Comparison of ENCODE assay signal across 16 cellular contexts in the genomic region with DNA sequence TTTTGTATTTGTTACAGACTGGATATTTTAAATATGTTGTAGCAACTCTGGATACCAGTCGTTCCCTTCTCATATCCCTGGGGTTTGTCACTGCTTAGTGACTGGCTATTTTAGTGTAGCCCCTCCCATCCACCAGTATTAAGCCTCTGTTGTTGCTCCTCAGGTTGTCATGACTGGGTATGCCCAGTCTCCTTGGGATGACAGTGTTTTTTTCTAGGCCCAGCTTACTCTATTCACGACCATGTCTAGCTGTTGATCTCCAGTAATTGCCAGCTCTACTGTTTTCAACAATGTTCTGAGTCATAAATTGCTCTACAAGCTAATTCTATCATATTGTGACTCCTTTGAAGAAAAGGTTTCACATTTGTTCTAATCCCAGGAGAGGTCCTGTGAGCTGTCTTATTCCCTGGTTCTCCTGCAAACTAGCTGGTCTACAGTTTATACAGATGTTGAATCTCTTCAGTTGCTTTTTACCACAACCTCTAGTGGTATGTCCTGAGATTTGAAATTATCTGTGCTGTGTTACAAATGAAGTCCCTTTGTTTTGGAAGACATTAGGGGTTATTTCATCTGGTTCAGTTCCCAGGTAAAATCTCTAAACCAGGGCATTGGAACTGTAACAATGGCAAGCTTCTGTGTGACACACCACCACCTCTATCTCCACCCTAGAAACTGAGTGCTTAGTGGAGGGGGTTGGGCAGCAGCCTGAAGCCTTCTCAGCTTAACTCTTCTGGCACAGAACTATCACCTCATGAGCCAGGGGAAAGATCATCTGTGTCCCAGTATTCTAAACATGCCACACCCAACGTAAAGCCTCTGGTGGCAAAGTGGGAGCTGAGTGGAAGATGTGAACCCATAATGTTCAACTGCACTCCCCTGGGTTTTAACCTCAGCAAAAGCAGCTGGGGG.
DNase-seq lines count a peak whose midpoint lies in the region; ATAC-seq, FAIRE-seq and TF ChIP-seq lines count a peak whose summit lies in the region.
"Had no signal": no experiment of that assay in that cellular context is flagged by ENCODE, and none has a peak within 500 bp of the region (broad histone marks: within the 10 kb centered on the region; RNA-seq: fewer than 3 reads in every experiment).

No MANE protein-coding gene starts in this region.

- H3K4me1 ChIP-seq in CD4-positive, alpha-beta memory T cell (ENCODE audit: insufficient read depth, low read length): no peaks in the 10 kb centered on the region
- H3K4me1 ChIP-seq: A549 had no signal

- no peak overlapping the region for H3K27ac ChIP-seq in CD4-positive, alpha-beta memory T cell (ENCODE audit: low read depth, low read length)
- H3K27ac ChIP-seq: A549, RWPE1 had no signal

- no peaks in the 10 kb centered on the region for H3K27me3 Mint-ChIP-seq in activated T-helper 17 cell treated with anti-CD3 and anti-CD28 coated beads, Interleukin-2, amount 50 U/mL, for 72 hours
- peaks cover 7% of the 10 kb centered on the region for H3K27me3 Mint-ChIP-seq in glutamatergic neuron (ENCODE audit: unreplicated experiment)
- peaks cover 0 to 1% of the 10 kb centered on the region in 2 donors for H3K27me3 Mint-ChIP-seq in CD4-positive, alpha-beta memory T cell

- no peak overlapping the region for H3K4me3 ChIP-seq in CD4-positive, alpha-beta memory T cell (ENCODE audit: low read length in 2 of 2)
- H3K4me3 ChIP-seq: A549, HAP-1 had no signal

- DNase-seq in left ventricle myocardium superior (no peak), Right ventricle myocardium inferior (ENCODE audit: missing footprints) (no peak), glutamatergic neuron (no peak), AG08396 (ENCODE audit: low spot score) (no peak), NOMO-1 treated with dmso at 0.1 percent for 144 hours (lab: John Stamatoyannopoulos, UW; ENCODE audit: unreplicated experiment) (no peak), D721Med (ENCODE audit: insufficient read length, low spot score) (no peak)
- no peak for DNase-seq in CD4-positive, alpha-beta memory T cell
- DNase-seq: AML-193, NCI-H1436 treated with DMSO at 0.1 percent for 48 hours, NCI-H2081 treated with DMSO at 0.1 percent for 48 hours, NCI-H2227 treated with DMSO at 0.1 percent for 48 hours, NCI-H526 had no signal

- no peak overlapping the region for H3K4me3 Mint-ChIP-seq in activated T-helper 17 cell treated with anti-CD3 and anti-CD28 coated beads, Interleukin-2, amount 50 U/mL, for 72 hours
- no peak overlapping the region for H3K4me3 Mint-ChIP-seq in glutamatergic neuron (ENCODE audit: unreplicated experiment)
- peak overlapping the region in 1 of 8 donors; percentile 22 for H3K4me3 Mint-ChIP-seq in CD4-positive, alpha-beta memory T cell

- H3K36me3 Mint-ChIP-seq in activated T-helper 17 cell treated with anti-CD3 and anti-CD28 coated beads, Interleukin-2, amount 50 U/mL, for 72 hours (ENCODE audit: low read depth): peaks cover 3% of the 10 kb centered on the region
- peaks cover 20% of the 10 kb centered on the region for H3K36me3 Mint-ChIP-seq in glutamatergic neuron (ENCODE audit: unreplicated experiment)
- peaks cover 11 to 23% of the 10 kb centered on the region in 2 donors for H3K36me3 Mint-ChIP-seq in CD4-positive, alpha-beta memory T cell

- ATAC-seq in left ventricle myocardium superior (peak; percentile 42), Right ventricle myocardium inferior (no peak)
- peak; percentile 52 for ATAC-seq in activated T-helper 17 cell treated with anti-CD3 and anti-CD28 coated beads, Interleukin-2, amount 50 U/mL, for 72 hours (replicated peaks)
- ATAC-seq: A549 had no signal

- no peaks in the 10 kb centered on the region for H3K27me3 ChIP-seq in CD4-positive, alpha-beta memory T cell (ENCODE audit: insufficient read depth, low read length)

- POLR2A ChIA-PET in CD4-positive, alpha-beta memory T cell (lab: Charles Lee; ENCODE audit: partially characterized antibody): no interaction called here

- H3K36me3 ChIP-seq in CD4-positive, alpha-beta memory T cell (ENCODE audit: insufficient read depth, low read length): no peaks in the 10 kb centered on the region
- H3K36me3 ChIP-seq: HAP-1 had no signal

- CTCF ChIA-PET in CD4-positive, alpha-beta memory T cell (lab: Charles Lee; ENCODE audit: partially characterized antibody): no interaction called here

- H3K4me1 Mint-ChIP-seq in activated T-helper 17 cell treated with anti-CD3 and anti-CD28 coated beads, Interleukin-2, amount 50 U/mL, for 72 hours: peaks cover 1% of the 10 kb centered on the region
- peaks cover 2% of the 10 kb centered on the region for H3K4me1 Mint-ChIP-seq in glutamatergic neuron (ENCODE audit: low read depth, unreplicated experiment)
- H3K4me1 Mint-ChIP-seq in CD4-positive, alpha-beta memory T cell: no peaks in the 10 kb centered on the region

- H3K9me3 Mint-ChIP-seq in activated T-helper 17 cell treated with anti-CD3 and anti-CD28 coated beads, Interleukin-2, amount 50 U/mL, for 72 hours: peaks cover 25% of the 10 kb centered on the region
- H3K9me3 Mint-ChIP-seq in glutamatergic neuron (ENCODE audit: unreplicated experiment): peaks cover 10% of the 10 kb centered on the region
- peaks cover 0 to 80% (median 54%) of the 10 kb centered on the region in 8 donors for H3K9me3 Mint-ChIP-seq in CD4-positive, alpha-beta memory T cell

- no peak for TF ChIP-seq CTCF in glutamatergic neuron (IDR thresholded peaks at IDR 0.05; ENCODE audit: partially characterized antibody, unreplicated experiment)
- no peak for TF ChIP-seq CTCF in D721Med (IDR thresholded peaks at IDR 0.05; ENCODE audit: insufficient read depth, missing control alignments)

- intact Hi-C loops in left ventricle myocardium superior (cut with micrococcal nuclease) (no loop called here), Right ventricle myocardium inferior (cut with DNase I) (no loop called here)
- intact Hi-C loops in CD4-positive, alpha-beta memory T cell (cut with micrococcal nuclease): no loop called here

- no peak for FAIRE-seq in D721Med (lab: Jason Lieb, UNC)
- FAIRE-seq: A549 had no signal

- no peak overlapping the region for H3K27ac Mint-ChIP-seq in activated T-helper 17 cell treated with anti-CD3 and anti-CD28 coated beads, Interleukin-2, amount 50 U/mL, for 72 hours
- peak overlapping the region; percentile 18 for H3K27ac Mint-ChIP-seq in glutamatergic neuron (ENCODE audit: unreplicated experiment)
- no peak overlapping the region for H3K27ac Mint-ChIP-seq in CD4-positive, alpha-beta memory T cell

- H3K9me3 ChIP-seq in CD4-positive, alpha-beta memory T cell (ENCODE audit: control insufficient read depth in 1 of 2, low read length in 2 of 2): peaks cover 0 to 4% of the 10 kb centered on the region in 2 donors
